Comparison of ENCODE assay signal across 16 cellular contexts in genomic region chr1:167453156-167453555, GRCh38.
DNase-seq lines count a peak whose midpoint lies in the region; ATAC-seq and TF ChIP-seq lines count a peak whose summit lies in the region.
"Had no signal": no experiment of that assay in that cellular context is flagged by ENCODE, and none has a peak within 500 bp of the region (broad histone marks: within the 10 kb centered on the region; RNA-seq: fewer than 3 reads in every experiment).

No MANE protein-coding gene starts in this region.

- POLR2A ChIA-PET in T-cell (lab: Charles Lee) = interaction anchor here (0.7 to 1.5 kb wide), 4 partner anchors 10 to 225 kb away, joined by 3 to 8 read pairs (median 3); partner anchors contain the start of gene CREG1 (in 1 of the 2)

- H3K27ac Mint-ChIP-seq in activated CD8-positive, alpha-beta memory T cell treated with anti-CD3 and anti-CD28 coated beads, Interleukin-2, amount 10 ng/mL, durations not matched to agents 7 days and 5 days = peak overlapping the region; percentile 75
- H3K27ac Mint-ChIP-seq in T-cell = peak overlapping the region; percentile 89 to 97

- H3K9me3 Mint-ChIP-seq in activated CD8-positive, alpha-beta memory T cell treated with anti-CD3 and anti-CD28 coated beads, Interleukin-2, amount 10 ng/mL, durations not matched to agents 7 days and 5 days (ENCODE audit: low read depth) = no peaks in the 10 kb centered on the region
- H3K9me3 Mint-ChIP-seq in T-cell = no peaks in the 10 kb centered on the region

- H3K4me1 Mint-ChIP-seq in activated CD8-positive, alpha-beta memory T cell treated with anti-CD3 and anti-CD28 coated beads, Interleukin-2, amount 10 ng/mL, durations not matched to agents 7 days and 5 days = peaks cover 76% of the 10 kb centered on the region
- H3K4me1 Mint-ChIP-seq in T-cell = peaks cover 77 to 79% (median 77%) of the 10 kb centered on the region in 3 donors

- peak overlapping the region; percentile 43 for H3K4me3 Mint-ChIP-seq in activated CD8-positive, alpha-beta memory T cell treated with anti-CD3 and anti-CD28 coated beads, Interleukin-2, amount 10 ng/mL, durations not matched to agents 7 days and 5 days
- H3K4me3 Mint-ChIP-seq in T-cell = peak overlapping the region; percentile 53 to 72 (median 70)

- DNase-seq in activated CD8-positive, alpha-beta memory T cell treated with anti-CD3 and anti-CD28 coated beads, Interleukin-2, amount 10 ng/mL, durations not matched to agents 7 days and 5 days = no peak
- no peak for DNase-seq in activated CD8-positive, alpha-beta memory T cell treated with anti-CD3 and anti-CD28 coated beads, Interleukin-2, amount 50 U/mL, for 48 hours
- DNase-seq in T-cell (no peak), astrocyte of the hippocampus (ENCODE audit: low read depth, low spot score) (peak; percentile 21), epidermal melanocyte (ENCODE audit: insufficient read length, low spot score) (no peak)
- DNase-seq: Kasumi-1; left cardiac atrium; NCI-H1436; stimulated activated CD4-positive, alpha-beta T cell treated with anti-CD3 and anti-CD28 coated beads, Interleukin-4, amount 100 ng/mL, for 24 hours; stimulated activated CD8-positive, alpha-beta memory T cell treated with anti-CD3 and anti-CD28 coated beads, Interleukin-4, amount 100 ng/mL, for 48 hours; thyroid gland had no signal

- H3K27me3 Mint-ChIP-seq in activated CD8-positive, alpha-beta memory T cell treated with anti-CD3 and anti-CD28 coated beads, Interleukin-2, amount 10 ng/mL, durations not matched to agents 7 days and 5 days = no peaks in the 10 kb centered on the region
- no peaks in the 10 kb centered on the region for H3K27me3 Mint-ChIP-seq in T-cell

- no peaks in the 10 kb centered on the region for H3K36me3 ChIP-seq in parathyroid adenoma (ENCODE audit: control insufficient read depth, insufficient read depth, low read length)
- H3K36me3 ChIP-seq: ovary, thyroid gland had no signal

- H3K27me3 ChIP-seq in parathyroid adenoma (ENCODE audit: control insufficient read depth, insufficient read depth, low read length) = no peaks in the 10 kb centered on the region
- H3K27me3 ChIP-seq: ovary, thyroid gland had no signal

- no peak overlapping the region for H3K4me3 ChIP-seq in parathyroid adenoma (ENCODE audit: low read depth, low read length)
- H3K4me3 ChIP-seq: ovary, thyroid gland had no signal

- H3K36me3 Mint-ChIP-seq in activated CD8-positive, alpha-beta memory T cell treated with anti-CD3 and anti-CD28 coated beads, Interleukin-2, amount 10 ng/mL, durations not matched to agents 7 days and 5 days = peaks cover 13% of the 10 kb centered on the region
- H3K36me3 Mint-ChIP-seq in T-cell = peaks cover 3% of the 10 kb centered on the region

- H3K9me3 ChIP-seq in parathyroid adenoma (ENCODE audit: control insufficient read depth, low read length) = no peaks in the 10 kb centered on the region
- H3K9me3 ChIP-seq: ovary, thyroid gland had no signal

- H3K4me2 ChIP-seq in parathyroid adenoma (ENCODE audit: low read length) = no peak overlapping the region

- no peaks in the 10 kb centered on the region for H3K79me2 ChIP-seq in parathyroid adenoma

- no peak overlapping the region for H3K27ac ChIP-seq in parathyroid adenoma
- H3K27ac ChIP-seq: ovary, thyroid gland, VCaP had no signal

- ATAC-seq in activated CD8-positive, alpha-beta memory T cell treated with anti-CD3 and anti-CD28 coated beads, Interleukin-2, amount 10 ng/mL, durations not matched to agents 7 days and 5 days = no peak
- ATAC-seq in T-cell (replicated peaks in 1 of 4) (no peak), GM18868 (IDR thresholded peaks at IDR 0.05; ENCODE audit: unreplicated experiment) (no peak), HG03095 (IDR thresholded peaks at IDR 0.05; ENCODE audit: unreplicated experiment) (no peak)
- ATAC-seq: left cardiac atrium had no signal

- no peak overlapping the region for H3K9ac ChIP-seq in parathyroid adenoma

- CTCF ChIA-PET in activated CD8-positive, alpha-beta memory T cell treated with anti-CD3 and anti-CD28 coated beads, Interleukin-2, amount 10 ng/mL, durations not matched to agents 7 days and 5 days (lab: Charles Lee) = interaction anchor here (0.6 to 5.8 kb wide), 6 partner anchors 9 to 105 kb away, joined by 3 to 45 read pairs (median 8); partner anchors contain the start of gene CD247
- CTCF ChIA-PET in T-cell (lab: Charles Lee) = interaction anchor here (0.8 to 1.8 kb wide), 3 partner anchors 9 to 206 kb away, joined by 3 to 4 read pairs (median 3); no protein-coding TSS in a partner anchor

- H3K4me1 ChIP-seq in parathyroid adenoma = no peaks in the 10 kb centered on the region

- no peak for TF ChIP-seq CTCF in parathyroid adenoma (IDR thresholded peaks at IDR 0.05)

- peak overlapping the region; percentile 33 for H2AFZ ChIP-seq in parathyroid adenoma
